In the genomic region with DNA sequence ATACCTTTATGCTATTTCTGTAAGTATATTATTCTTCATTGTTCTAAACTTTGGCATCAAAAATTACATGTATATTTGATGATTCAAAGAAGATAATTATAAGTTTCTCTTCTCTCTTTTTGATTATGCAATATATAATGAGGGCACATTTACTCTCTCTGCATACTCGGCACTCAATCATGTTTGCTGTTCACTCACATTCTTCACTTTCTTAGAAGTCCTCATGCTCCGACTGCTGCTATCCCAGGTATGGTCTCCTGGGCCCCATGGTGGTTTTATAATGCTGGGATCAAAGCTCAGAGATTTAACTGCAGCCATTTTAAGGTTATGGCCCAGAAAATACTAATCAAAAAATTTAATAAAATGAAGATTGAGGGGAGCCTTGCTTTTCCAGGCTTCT, we compare ENCODE assay signal across 17 cellular contexts.
A peak's percentile ranks its signal among the peaks of the same experiment; 100 is the strongest.
DNase-seq lines count a peak whose midpoint lies in the region; ATAC-seq and TF ChIP-seq lines count a peak whose summit lies in the region.
"Had no signal": no experiment of that assay in that cellular context is flagged by ENCODE, and none has a peak within 500 bp of the region (broad histone marks: within the 10 kb centered on the region; RNA-seq: fewer than 3 reads in every experiment).

No MANE protein-coding gene starts in this region.

- intact Hi-C loops in Calu3 (cut with micrococcal nuclease; ENCODE audit: unreplicated experiment), result loop anchor here (1.0 to 10.0 kb wide), 3 partner anchors 40 to 346 kb away; no protein-coding TSS in a partner anchor
- intact Hi-C loops in activated CD4-positive, alpha-beta memory T cell treated with anti-CD3 and anti-CD28 coated beads for 36 hours (cut with micrococcal nuclease), result no loop called here

- H3K9me3 Mint-ChIP-seq in Calu3 (ENCODE audit: low read depth, unreplicated experiment) (peaks cover 9% of the 10 kb centered on the region), HFFc6 (no peaks in the 10 kb centered on the region)
- H3K9me3 Mint-ChIP-seq in activated CD4-positive, alpha-beta memory T cell treated with anti-CD3 and anti-CD28 coated beads for 36 hours, result no peaks in the 10 kb centered on the region

- CTCF ChIA-PET in Calu3 (lab: Charles Lee), result interaction anchor here (0.7 kb wide), 1 partner anchor 181 kb away, joined by 3 read pairs; no protein-coding TSS in a partner anchor
- CTCF ChIA-PET in activated CD4-positive, alpha-beta memory T cell treated with anti-CD3 and anti-CD28 coated beads for 36 hours (lab: Charles Lee), result no interaction called here

- H3K27ac Mint-ChIP-seq in Calu3 (ENCODE audit: unreplicated experiment), result peak overlapping the region; percentile 86
- H3K27ac Mint-ChIP-seq in HFFc6, result peak overlapping the region; percentile 91; the same call in 1 of the 2 replicates
- H3K27ac Mint-ChIP-seq in activated CD4-positive, alpha-beta memory T cell treated with anti-CD3 and anti-CD28 coated beads for 36 hours, result no peak overlapping the region
- H3K27ac Mint-ChIP-seq: B cell; CD4-positive, alpha-beta T cell had no signal

- H3K4me1 Mint-ChIP-seq in Calu3 (ENCODE audit: low read depth, unreplicated experiment), result peaks cover 73% of the 10 kb centered on the region
- H3K4me1 Mint-ChIP-seq in HFFc6 (ENCODE audit: low read depth), result peaks cover 69% of the 10 kb centered on the region
- no peaks in the 10 kb centered on the region for H3K4me1 Mint-ChIP-seq in activated CD4-positive, alpha-beta memory T cell treated with anti-CD3 and anti-CD28 coated beads for 36 hours (ENCODE audit: low read depth)
- H3K4me1 Mint-ChIP-seq: B cell had no signal

- POLR2A ChIA-PET in activated CD4-positive, alpha-beta memory T cell treated with anti-CD3 and anti-CD28 coated beads for 36 hours (lab: Charles Lee), result no interaction called here

- H3K27me3 Mint-ChIP-seq in Calu3 (ENCODE audit: unreplicated experiment) (no peaks in the 10 kb centered on the region), HFFc6 (ENCODE audit: insufficient read depth) (no peaks in the 10 kb centered on the region)
- no peaks in the 10 kb centered on the region for H3K27me3 Mint-ChIP-seq in activated CD4-positive, alpha-beta memory T cell treated with anti-CD3 and anti-CD28 coated beads for 36 hours
- H3K27me3 Mint-ChIP-seq: B cell; CD4-positive, alpha-beta T cell had no signal

- TF ChIP-seq CTCF in Calu3 (IDR thresholded peaks at IDR 0.05; ENCODE audit: unreplicated experiment) (no peak), HFFc6 (IDR thresholded peaks at IDR 0.05) (no peak)

- H3K36me3 Mint-ChIP-seq in Calu3 (ENCODE audit: insufficient read depth, unreplicated experiment) (peaks cover 6% of the 10 kb centered on the region), HFFc6 (ENCODE audit: low read depth) (peaks cover 9% of the 10 kb centered on the region; the same call in 1 of the 2 replicates)
- H3K36me3 Mint-ChIP-seq in activated CD4-positive, alpha-beta memory T cell treated with anti-CD3 and anti-CD28 coated beads for 36 hours, result peaks cover 2% of the 10 kb centered on the region

- BruUV-seq in Calu3 (replicated peaks; lab: Mats Ljungman, UMichigan), result no TSS peak

- DNase-seq in Calu3, result no peak
- no peak for DNase-seq in HFFc6
- peak; percentile 32 for DNase-seq in amniotic epithelial cell (ENCODE audit: low read depth)
- DNase-seq in kidney tubule cell (ENCODE audit: low spot score), result peak; percentile 14
- DNase-seq in OCI-M1 (lab: John Stamatoyannopoulos, UW), result no peak
- DNase-seq in activated CD4-positive, alpha-beta memory T cell treated with anti-CD3 and anti-CD28 coated beads for 36 hours, result no peak
- DNase-seq in amygdala (lab: John Stamatoyannopoulos, UW), result no peak
- DNase-seq: CD4-positive, alpha-beta T cell; DMS79; NCI-H1048; NCI-H1694 treated with DMSO at 0.1 percent for 48 hours; NCI-H2171 treated with DMSO at 0.1 percent for 48 hours; NCI-H510A; Right ventricle myocardium superior had no signal

- no peak overlapping the region for H3K4me3 Mint-ChIP-seq in Calu3 (ENCODE audit: low read depth, unreplicated experiment)
- H3K4me3 Mint-ChIP-seq in HFFc6, result peak overlapping the region; percentile 29; the same call in 1 of the 2 replicates
- H3K4me3 Mint-ChIP-seq in activated CD4-positive, alpha-beta memory T cell treated with anti-CD3 and anti-CD28 coated beads for 36 hours, result no peak overlapping the region
- H3K4me3 Mint-ChIP-seq: B cell; CD4-positive, alpha-beta T cell had no signal

- no peak for ATAC-seq in HG02938 (IDR thresholded peaks at IDR 0.05; ENCODE audit: unreplicated experiment)
- ATAC-seq: K562 had no signal

Comparison
In these comparisons a context has a peak if more than half of its experiments do, and no peak if none do; other contexts are left out.
1. DNase-seq: peak in amniotic epithelial cell (single experiment) and kidney tubule cell (single experiment); none in Calu3 (single experiment), HFFc6 (single experiment), OCI-M1 (single experiment), activated CD4-positive, alpha-beta memory T cell treated with anti-CD3 and anti-CD28 coated beads for 36 hours (single experiment) and amygdala (0 of 56).